ENCODE assay signal across 21 cellular contexts in the genomic region with DNA sequence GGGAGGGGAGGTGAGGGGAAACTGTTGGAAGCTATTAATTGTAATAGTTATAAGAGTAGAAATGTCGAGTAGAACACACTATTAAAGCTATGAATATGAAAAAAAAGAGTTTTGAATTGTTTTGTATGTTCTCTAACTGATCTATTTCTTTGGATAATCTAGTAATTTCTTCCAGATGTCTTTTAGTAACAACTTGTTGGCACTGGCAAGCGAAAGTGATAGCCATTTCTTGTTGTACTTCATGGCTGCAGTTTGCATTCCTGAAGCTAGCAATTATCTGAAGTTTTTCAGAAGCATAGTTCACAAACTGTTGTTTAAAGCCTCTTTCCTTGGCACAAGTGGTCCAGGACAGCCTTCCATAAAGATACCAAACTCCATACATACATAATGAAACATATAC. TPM values are rescaled to one million over a fixed set of nuclear protein-coding genes. Genes with fewer than 3 reads are reported as not detected.
"Had no signal": no experiment of that assay in that cellular context is flagged by ENCODE, and none has a peak within 500 bp of the region (broad histone marks: within the 10 kb centered on the region; RNA-seq: fewer than 3 reads in every experiment).

No MANE protein-coding gene starts in this region.

- H3K4me3 ChIP-seq: neural progenitor cell, stomach, thyroid gland had no signal

- DNase-seq: activated CD4-positive, alpha-beta T cell treated with anti-CD3 and anti-CD28 coated beads for 48 hours; activated T-cell treated with anti-CD3 and anti-CD28 coated beads for 4 hours; cerebellar nuclear complex; hypothalamus; retina; stimulated activated CD4-positive, alpha-beta T cell treated with anti-CD3 and anti-CD28 coated beads, Interleukin-15, amount 100 ng/mL, for 24 hours; stimulated activated CD4-positive, alpha-beta T cell treated with anti-CD3 and anti-CD28 coated beads, Interleukin-4, amount 100 ng/mL, for 4 hours; stomach; T-helper 17 cell; thyroid gland had no signal

- H3K4me3 Mint-ChIP-seq: neural progenitor cell, T-helper 17 cell, WTC11 had no signal

- H3K4me1 Mint-ChIP-seq: T-helper 17 cell, WTC11 had no signal

- H3K9me3 ChIP-seq: stomach, thyroid gland had no signal

- ATAC-seq: activated naive CD4-positive, alpha-beta T cell treated with anti-CD3 and anti-CD28 coated beads, Interleukin-2, amount 50 U/mL, for 72 hours; T-helper 17 cell; WTC11 had no signal

- H3K9me3 Mint-ChIP-seq: activated T-helper 2 cell treated with anti-CD3 and anti-CD28 coated beads, Interferon-gamma antibody, Interleukin-2, Interleukin-4, amounts not matched to agents 10 μg/mL and 5 μg/mL and 100 μg/mL, durations not matched to agents 14 hours and 24 hours and 36 hours; WTC11 had no signal

- H3K27me3 ChIP-seq: neural progenitor cell, stomach, thyroid gland had no signal

- H2AFZ ChIP-seq: neural progenitor cell had no signal

- H3K4me1 ChIP-seq: neural progenitor cell had no signal

- H3K36me3 Mint-ChIP-seq: neural progenitor cell, WTC11 had no signal

- H3K4me2 ChIP-seq: neural progenitor cell had no signal

- FAIRE-seq: endometrium, urothelium cell line had no signal

- H3K9ac ChIP-seq: neural progenitor cell had no signal

- H3K27ac ChIP-seq: neural progenitor cell, stomach, thyroid gland had no signal

- H3K36me3 ChIP-seq: neural progenitor cell, stomach, thyroid gland had no signal

RNA-seq across cellular contexts. Expression of gene SPATA31C2, which starts 49.4 kb away (rescaled TPM):
- total RNA-seq: activated naive CD4-positive, alpha-beta T cell treated with anti-CD3 and anti-CD28 coated beads, Interleukin-2, amount 50 U/mL, for 72 hours; activated T-helper 2 cell treated with anti-CD3 and anti-CD28 coated beads, Interferon-gamma antibody, Interleukin-2, Interleukin-4, amounts not matched to agents 10 μg/mL and 5 μg/mL and 100 μg/mL, durations not matched to agents 14 hours and 24 hours and 36 hours; fibroblast of lung; glomerular endothelial cell; lower leg skin; myocyte; skeletal muscle tissue; stomach; T-helper 17 cell had no signal
- polyA plus RNA-seq: fibroblast of lung, stomach had no signal
